In genomic region chr18:79954791-79955190, GRCh38 we compare ENCODE assay signal across 16 cellular contexts. TPM values are rescaled to one million over a fixed set of nuclear protein-coding genes. Genes with fewer than 3 reads are reported as not detected.
DNase-seq lines count a peak whose midpoint lies in the region; ATAC-seq and TF ChIP-seq lines count a peak whose summit lies in the region.
"Had no signal": no experiment of that assay in that cellular context is flagged by ENCODE, and none has a peak within 500 bp of the region (broad histone marks: within the 10 kb centered on the region; RNA-seq: fewer than 3 reads in every experiment).

No MANE protein-coding gene starts in this region.

- peak overlapping the region in 1 of 2 donors; percentile 62 for H3K9ac ChIP-seq in colonic mucosa (ENCODE audit: low read depth in 2 of 2, low read length in 2 of 2)

- DNase-seq in cardiac septum (ENCODE audit: low spot score), result peak; percentile 72
- no peak for DNase-seq in heart right ventricle
- peak; percentile 54 for DNase-seq in colonic mucosa
- DNase-seq in midbrain (lab: John Stamatoyannopoulos, UW), result peak; percentile 21
- DNase-seq in upper lobe of left lung, result peak in 1 of 2 donors; percentile 82
- DNase-seq in GOT3 (lab: John Stamatoyannopoulos, UW), result no peak
- DNase-seq in dedifferentiated amniotic fluid mesenchymal stem cell (ENCODE audit: extremely low spot score), result no peak
- no peak for DNase-seq in putamen (ENCODE audit: low spot score)
- DNase-seq: activated B cell treated with CpG ODN at 0.5 μM for 24 hours; CD4-positive, alpha-beta memory T cell; HCEC 1CT; mammary epithelial cell; NCI-H446; nephron progenitor cell; Right ventricle myocardium superior had no signal

- TF ChIP-seq CTCF in heart right ventricle (IDR thresholded peaks at IDR 0.05) (no peak), colonic mucosa (IDR thresholded peaks at IDR 0.05) (no peak), upper lobe of left lung (IDR thresholded peaks at IDR 0.05) (no peak)

- TF ChIP-seq POLR2A in upper lobe of left lung (IDR thresholded peaks at IDR 0.05), result no peak

- intact Hi-C loops in cardiac septum (cut with DNase I), result loop anchor here (5.0 kb wide), 1 partner anchor 78 kb away; the partner anchor contains the start of gene RBFA
- intact Hi-C loops in heart right ventricle (cut with DNase I), result loop anchor here in 3 of 10 donors (5.0 to 10.0 kb wide), 4 partner anchors 33 to 560 kb away; partner anchors contain the start of genes RBFA (in 2 of the 3), NFATC1 (in 1 of the 3) and TXNL4A (in 1 of the 3)
- intact Hi-C loops in colonic mucosa (cut with DNase I), result no loop called here

- H3K4me1 ChIP-seq in heart right ventricle (peaks cover 0 to 25% (median 11%) of the 10 kb centered on the region in 9 donors), colonic mucosa (peaks cover 8% of the 10 kb centered on the region), upper lobe of left lung (peaks cover 10 to 33% (median 21%) of the 10 kb centered on the region in 4 donors)

- 67 to 74% methylated on average over 5 of the region's 5 CpGs for WGBS in heart right ventricle, 2 donors
- 51 to 64% methylated on average over 5 of the region's 5 CpGs for WGBS in upper lobe of left lung, 2 donors

- H3K4me3 ChIP-seq in heart right ventricle (no peak overlapping the region), colonic mucosa (no peak overlapping the region), upper lobe of left lung (no peak overlapping the region)

- no peak for TF ChIP-seq EP300 in upper lobe of left lung (IDR thresholded peaks at IDR 0.05)

- ATAC-seq in heart right ventricle (no peak), upper lobe of left lung (ENCODE audit: low FRiP score in 2 of 2) (no peak)

- H3K27ac ChIP-seq in heart right ventricle (peak overlapping the region in 1 of 10 donors; percentile 36), colonic mucosa (peak overlapping the region; percentile 55), upper lobe of left lung (peak overlapping the region; percentile 69 to 76 (median 73))

- H3K36me3 ChIP-seq in heart right ventricle (no peaks in the 10 kb centered on the region), colonic mucosa (no peaks in the 10 kb centered on the region), upper lobe of left lung (no peaks in the 10 kb centered on the region)

- H3K9me3 ChIP-seq in heart right ventricle (no peaks in the 10 kb centered on the region), colonic mucosa (no peaks in the 10 kb centered on the region), upper lobe of left lung (no peaks in the 10 kb centered on the region)

- H3K27me3 ChIP-seq in heart right ventricle (peaks cover 0 to 9% (median 0%) of the 10 kb centered on the region in 7 donors), colonic mucosa (no peaks in the 10 kb centered on the region), upper lobe of left lung (no peaks in the 10 kb centered on the region)

RNA-seq across cellular contexts. Expression of gene SLC66A2, which starts 3.3 kb away (rescaled TPM):
- total RNA-seq in cardiac septum (23.5 TPM), heart right ventricle (10 to 100 TPM; 21.4 to 31.0 (median 23.5) TPM), colonic mucosa (10 to 100 TPM; 74.9 to 88.0 TPM), upper lobe of left lung (10 to 100 TPM; 37.6 to 90.7 (median 66.5) TPM)
- 10 to 100 TPM; 28.4 to 32.3 TPM for polyA plus RNA-seq in heart right ventricle

RNA-seq across cellular contexts. Expression of gene HSBP1L1, which starts 9.7 kb away (rescaled TPM):
- total RNA-seq in cardiac septum, result 7.9 TPM
- 10 to 100 TPM in 2 of 10 donors, 1 to 10 TPM in 8; 4.1 to 12.9 (median 6.4) TPM for total RNA-seq in heart right ventricle
- polyA plus RNA-seq in heart right ventricle, result 10 to 100 TPM in 1 of 2 donors, 1 to 10 TPM in 1; 3.8 to 56.5 TPM
- 10 to 100 TPM; 51.8 to 59.6 TPM for total RNA-seq in colonic mucosa
- 10 to 100 TPM; 32.1 to 80.7 (median 43.8) TPM for total RNA-seq in upper lobe of left lung
- total RNA-seq: HT1080 had no signal

RNA-seq across cellular contexts. Expression of gene TXNL4A, which starts 33.6 kb away (rescaled TPM):
- total RNA-seq in cardiac septum, result 96.5 TPM
- total RNA-seq in heart right ventricle, result 100 to 1,000 TPM in 1 of 10 donors, 10 to 100 TPM in 9; 63.3 to 115 (median 87.2) TPM
- polyA plus RNA-seq in heart right ventricle, result 100 to 1,000 TPM; 115 to 144 TPM
- total RNA-seq in colonic mucosa, result 100 to 1,000 TPM; 101 to 138 TPM
- total RNA-seq in upper lobe of left lung, result 100 to 1,000 TPM in 1 of 6 donors, 10 to 100 TPM in 5; 11.5 to 101 (median 27.8) TPM

Comparison
In these comparisons a context has a peak if more than half of its experiments do, and no peak if none do; other contexts are left out.
1. DNase-seq: peak in cardiac septum (single experiment), colonic mucosa (single experiment) and midbrain (single experiment); none in heart right ventricle (0 of 2), GOT3 (single experiment), dedifferentiated amniotic fluid mesenchymal stem cell (single experiment) and putamen (single experiment).